14 cellular contexts compared by ENCODE assay signal in genomic region chr2:128291161-128291843, GRCh38. TPM values are rescaled to one million over a fixed set of nuclear protein-coding genes. Genes with fewer than 3 reads are reported as not detected.
DNase-seq lines count a peak whose midpoint lies in the region; ATAC-seq and TF ChIP-seq lines count a peak whose summit lies in the region.
"Had no signal": no experiment of that assay in that cellular context is flagged by ENCODE, and none has a peak within 500 bp of the region (broad histone marks: within the 10 kb centered on the region; RNA-seq: fewer than 3 reads in every experiment).

No MANE protein-coding gene starts in this region.

- peaks cover 38 to 65% of the 10 kb centered on the region in 2 donors for H3K4me1 Mint-ChIP-seq in stimulated activated naive B cell treated with anti-CD40 and anti-IgM and Interleukin-4, amounts not matched to agents 10 μg/mL and 1 μg/mL and 100 μg/mL, for 72 hours
- peaks cover 11% of the 10 kb centered on the region for H3K4me1 Mint-ChIP-seq in activated naive CD8-positive, alpha-beta T cell treated with anti-CD3 and anti-CD28 coated beads for 36 hours

- no peaks in the 10 kb centered on the region for H3K27me3 ChIP-seq in right lobe of liver

- TF ChIP-seq CTCF in RWPE1 (conservative IDR thresholded peaks at IDR 0.05; ENCODE audit: low read depth) (no peak), right lobe of liver (IDR thresholded peaks at IDR 0.05) (no peak)

- WGBS in right lobe of liver (ENCODE audit: insufficient coverage, low coverage, low lambda C conversion rate, missing lambda C conversion rate): 87% methylated on average over 5 of the region's 13 CpGs

- POLR2A ChIA-PET in RWPE1 (lab: Yijun Ruan, JAX; ENCODE audit: low non-redundant PET): no interaction called here

- intact Hi-C loops in Right ventricle myocardium superior (cut with DNase I) (no loop called here), cardiac septum (cut with DNase I) (no loop called here), right lobe of liver (cut with DNase I) (no loop called here)

- peaks cover 4 to 6% of the 10 kb centered on the region in 2 donors for H3K36me3 Mint-ChIP-seq in stimulated activated naive B cell treated with anti-CD40 and anti-IgM and Interleukin-4, amounts not matched to agents 10 μg/mL and 1 μg/mL and 100 μg/mL, for 72 hours
- peaks cover 4% of the 10 kb centered on the region for H3K36me3 Mint-ChIP-seq in activated naive CD8-positive, alpha-beta T cell treated with anti-CD3 and anti-CD28 coated beads for 36 hours

- H3K27me3 Mint-ChIP-seq in stimulated activated naive B cell treated with anti-CD40 and anti-IgM and Interleukin-4, amounts not matched to agents 10 μg/mL and 1 μg/mL and 100 μg/mL, for 72 hours: no peaks in the 10 kb centered on the region
- no peaks in the 10 kb centered on the region for H3K27me3 Mint-ChIP-seq in activated naive CD8-positive, alpha-beta T cell treated with anti-CD3 and anti-CD28 coated beads for 36 hours

- H3K9me3 Mint-ChIP-seq in stimulated activated naive B cell treated with anti-CD40 and anti-IgM and Interleukin-4, amounts not matched to agents 10 μg/mL and 1 μg/mL and 100 μg/mL, for 72 hours: no peaks in the 10 kb centered on the region
- H3K9me3 Mint-ChIP-seq in activated naive CD8-positive, alpha-beta T cell treated with anti-CD3 and anti-CD28 coated beads for 36 hours: peaks cover 1% of the 10 kb centered on the region
- H3K9me3 Mint-ChIP-seq: activated T-helper 1 cell treated with anti-CD3 and anti-CD28 coated beads, Interleukin-12 subunit alpha, Interleukin-12 subunit beta, Interleukin-2, Interleukin-4 antibody, amounts not matched to agents 30 ng/mL and 10 ng/mL and 1 ng/mL, durations not matched to agents 14 hours and 24 hours and 36 hours had no signal

- ATAC-seq in Right ventricle myocardium superior (ENCODE audit: poor library complexity): peak; percentile 14
- ATAC-seq in right lobe of liver: peak; percentile 2 to 10 (median 6)
- peak; percentile 97 to 98 for ATAC-seq in stimulated activated naive B cell treated with anti-CD40 and anti-IgM and Interleukin-4, amounts not matched to agents 10 μg/mL and 1 μg/mL and 100 μg/mL, for 72 hours (replicated peaks)
- no peak for ATAC-seq in GM21526 (IDR thresholded peaks at IDR 0.05; ENCODE audit: low FRiP score, unreplicated experiment)

- DNase-seq in Right ventricle myocardium superior (peak; percentile 39), cardiac septum (ENCODE audit: low spot score) (no peak), RWPE1 (ENCODE audit: low spot score) (no peak), right lobe of liver (peak in 2 of 3 donors; percentile 21 to 49), A172 (ENCODE audit: low spot score) (no peak)
- peak; percentile 69 for DNase-seq in stimulated activated naive B cell treated with anti-CD40 and anti-IgM and Interleukin-4, amounts not matched to agents 10 μg/mL and 1 μg/mL and 100 μg/mL, for 72 hours
- DNase-seq in activated naive CD8-positive, alpha-beta T cell treated with anti-CD3 and anti-CD28 coated beads for 36 hours: no peak
- DNase-seq: activated CD8-positive, alpha-beta memory T cell treated with anti-CD3 and anti-CD28 coated beads for 24 hours; GOT3; lower lobe of right lung; NCI-H1105 treated with DMSO at 0.1 percent for 48 hours; NK-92 treated with Interleukin-12 subunit alpha and Interleukin-12 subunit beta, amount 100 ng/mL, for 24 hours had no signal

- CTCF ChIA-PET in RWPE1 (lab: Yijun Ruan, JAX): interaction anchor here (0.6 to 0.9 kb wide), 2 partner anchors 9 to 211 kb away, joined by 3 to 4 read pairs; no protein-coding TSS in a partner anchor

- no peak overlapping the region for H3K4me3 Mint-ChIP-seq in stimulated activated naive B cell treated with anti-CD40 and anti-IgM and Interleukin-4, amounts not matched to agents 10 μg/mL and 1 μg/mL and 100 μg/mL, for 72 hours
- no peak overlapping the region for H3K4me3 Mint-ChIP-seq in activated naive CD8-positive, alpha-beta T cell treated with anti-CD3 and anti-CD28 coated beads for 36 hours
- H3K4me3 Mint-ChIP-seq: activated T-helper 1 cell treated with anti-CD3 and anti-CD28 coated beads, Interleukin-12 subunit alpha, Interleukin-12 subunit beta, Interleukin-2, Interleukin-4 antibody, amounts not matched to agents 30 ng/mL and 10 ng/mL and 1 ng/mL, durations not matched to agents 14 hours and 24 hours and 36 hours had no signal

- no peak for TF ChIP-seq POLR2A in right lobe of liver (IDR thresholded peaks at IDR 0.05)

- no peaks in the 10 kb centered on the region for H3K36me3 ChIP-seq in right lobe of liver
- H3K36me3 ChIP-seq: lower lobe of right lung had no signal

- H3K9me3 ChIP-seq in right lobe of liver: no peaks in the 10 kb centered on the region
- H3K9me3 ChIP-seq: lower lobe of right lung had no signal

- peaks cover 0 to 13% (median 2%) of the 10 kb centered on the region in 4 donors for H3K4me1 ChIP-seq in right lobe of liver

- peak overlapping the region; percentile 81 for H3K27ac Mint-ChIP-seq in stimulated activated naive B cell treated with anti-CD40 and anti-IgM and Interleukin-4, amounts not matched to agents 10 μg/mL and 1 μg/mL and 100 μg/mL, for 72 hours
- no peak overlapping the region for H3K27ac Mint-ChIP-seq in activated naive CD8-positive, alpha-beta T cell treated with anti-CD3 and anti-CD28 coated beads for 36 hours
- H3K27ac Mint-ChIP-seq: activated T-helper 1 cell treated with anti-CD3 and anti-CD28 coated beads, Interleukin-12 subunit alpha, Interleukin-12 subunit beta, Interleukin-2, Interleukin-4 antibody, amounts not matched to agents 30 ng/mL and 10 ng/mL and 1 ng/mL, durations not matched to agents 14 hours and 24 hours and 36 hours had no signal

- H3K4me3 ChIP-seq in right lobe of liver: no peak overlapping the region
- H3K4me3 ChIP-seq: lower lobe of right lung had no signal

- H3K27ac ChIP-seq in RWPE1 (peak overlapping the region; percentile 49), right lobe of liver (no peak overlapping the region)
- H3K27ac ChIP-seq: lower lobe of right lung had no signal

RNA-seq across cellular contexts. Expression of gene HS6ST1, which starts 27.4 kb away (rescaled TPM):
- total RNA-seq in Right ventricle myocardium superior (35.1 TPM), cardiac septum (14.4 TPM), right lobe of liver (10 to 100 TPM; 18.0 to 53.5 (median 31.0) TPM)
- total RNA-seq in activated naive CD8-positive, alpha-beta T cell treated with anti-CD3 and anti-CD28 coated beads for 36 hours: 10 to 100 TPM; 16.1 to 17.4 TPM
- 33.7 and 45.8 TPM in 2 replicates for total RNA-seq in A172 (2014; rRNA removed; shearing (Covaris generic))

Comparison
In these comparisons a context has a peak if more than half of its experiments do, and no peak if none do; other contexts are left out.
1. DNase-seq: peak in Right ventricle myocardium superior (single experiment), right lobe of liver (2 of 3) and stimulated activated naive B cell treated with anti-CD40 and anti-IgM and Interleukin-4, amounts not matched to agents 10 μg/mL and 1 μg/mL and 100 μg/mL, for 72 hours (single experiment); none in cardiac septum (single experiment), RWPE1 (single experiment), activated naive CD8-positive, alpha-beta T cell treated with anti-CD3 and anti-CD28 coated beads for 36 hours (single experiment) and A172 (single experiment).